1 cellular context compared by ENCODE assay signal in genomic region chr19:55372316-55373081, GRCh38.
TF ChIP-seq lines count a peak whose summit lies in the region.

No MANE protein-coding gene starts in this region.

TF ChIP-seq in GM23338, 12 proteins besides CTCF, POLR2A, EP300 and RAD21:
- TF ChIP-seq REST (IDR thresholded peaks at IDR 0.05; ENCODE audit: unreplicated experiment) (no peak), ZNF331 (CRISPR knock-in tag; IDR thresholded peaks at IDR 0.05; ENCODE audit: low read depth) (no peak), POLR2AphosphoS5 (IDR thresholded peaks at IDR 0.05; ENCODE audit: low read depth) (no peak), EZH2phosphoT487 (IDR thresholded peaks at IDR 0.05; ENCODE audit: unreplicated experiment) (no peak), ZNF114 (CRISPR knock-in tag; IDR thresholded peaks at IDR 0.05) (no peak), EZH2 (IDR thresholded peaks at IDR 0.05; ENCODE audit: low read depth, unreplicated experiment) (no peak), ZNF462 (CRISPR knock-in tag; IDR thresholded peaks at IDR 0.05) (no peak), NANOG (IDR thresholded peaks at IDR 0.05; ENCODE audit: borderline replicate concordance) (no peak), CREB1 (CRISPR knock-in tag; IDR thresholded peaks at IDR 0.05; ENCODE audit: low read depth) (no peak), JUNB (IDR thresholded peaks at IDR 0.05; ENCODE audit: unreplicated experiment) (no peak), ETS1 (IDR thresholded peaks at IDR 0.05) (no peak), STAT1 (IDR thresholded peaks at IDR 0.05; ENCODE audit: unreplicated experiment) (no peak)
